10 cellular contexts compared by ENCODE assay signal in genomic region chr4:102564399-102564921, GRCh38.
DNase-seq lines count a peak whose midpoint lies in the region; ATAC-seq, FAIRE-seq and TF ChIP-seq lines count a peak whose summit lies in the region.
"Had no signal": no experiment of that assay in that cellular context is flagged by ENCODE, and none has a peak within 500 bp of the region (broad histone marks: within the 10 kb centered on the region; RNA-seq: fewer than 3 reads in every experiment).

No MANE protein-coding gene starts in this region.

- H3K27me3 ChIP-seq in dorsolateral prefrontal cortex = no peaks in the 10 kb centered on the region

- FAIRE-seq in GM12891 (lab: Jason Lieb, UNC) = peak; percentile 79

- peak overlapping the region; percentile 39 to 92 (median 54) for H3K27ac Mint-ChIP-seq in IgD-negative memory B cell

- TF ChIP-seq CTCF in dorsolateral prefrontal cortex (IDR thresholded peaks at IDR 0.05 in 54 of 56, conservative IDR thresholded peaks at IDR 0.05 in 2 of 56; ENCODE audit: low read depth in 1 of 56, partially characterized antibody in 56 of 56) = no peak

- H3K4me3 ChIP-seq in dorsolateral prefrontal cortex = no peak overlapping the region

- H3K27ac ChIP-seq in epithelial cell of prostate (peak overlapping the region; percentile 38), dorsolateral prefrontal cortex (no peak overlapping the region)

- no peak for TF ChIP-seq POLR2A in GM12891 (IDR thresholded peaks at IDR 0.05; ENCODE audit: low read depth, low read length)

- H3K4me3 Mint-ChIP-seq in IgD-negative memory B cell = peak overlapping the region in 2 of 4 donors; percentile 14 to 39

- ATAC-seq in GM21529 (IDR thresholded peaks at IDR 0.05; ENCODE audit: unreplicated experiment) = peak; percentile 85
- ATAC-seq: Panc1 had no signal

- DNase-seq in GM12891 (ENCODE audit: insufficient read length, low spot score) (peak; percentile 10), epithelial cell of prostate (ENCODE audit: low read depth, low spot score) (peak; percentile 33), Ammon's horn (ENCODE audit: low spot score) (no peak), HuH-7 (ENCODE audit: low spot score) (no peak), dorsolateral prefrontal cortex (no peak), NCI-H1930 (lab: John Stamatoyannopoulos, UW) (no peak)
- DNase-seq: left cardiac atrium had no signal

- H3K9me3 Mint-ChIP-seq in IgD-negative memory B cell = no peaks in the 10 kb centered on the region

- H3K27me3 Mint-ChIP-seq in IgD-negative memory B cell = no peaks in the 10 kb centered on the region

- peaks cover 14% of the 10 kb centered on the region for H3K36me3 Mint-ChIP-seq in IgD-negative memory B cell

- H3K4me1 Mint-ChIP-seq in IgD-negative memory B cell = peaks cover 32 to 43% (median 42%) of the 10 kb centered on the region in 3 donors

- intact Hi-C loops in dorsolateral prefrontal cortex (cut with DNase I) = no loop called here

TF ChIP-seq in GM12891, 5 proteins besides CTCF, POLR2A, EP300 and RAD21:
- TF ChIP-seq POLR2AphosphoS5 (IDR thresholded peaks at IDR 0.05; ENCODE audit: low read depth, low read length) (peak; percentile 57; the same call in 1 of the 2 replicates), TAF1 (IDR thresholded peaks at IDR 0.05; ENCODE audit: low read depth, low read length) (no peak), POU2F2 (IDR thresholded peaks at IDR 0.05; ENCODE audit: low read depth, low read length) (peak; percentile 61), SPI1 (IDR thresholded peaks at IDR 0.05; ENCODE audit: low read depth, low read length) (peak; percentile 99), PAX5 (IDR thresholded peaks at IDR 0.05; ENCODE audit: insufficient read depth, low read length, severe bottlenecking) (no peak)
TF ChIP-seq in GM12891: peak in this region for 3.

Comparison
In these comparisons a context has a peak if more than half of its experiments do, and no peak if none do; other contexts are left out.
1. DNase-seq: peak in GM12891 (single experiment) and epithelial cell of prostate (single experiment); none in Ammon's horn (single experiment), HuH-7 (single experiment), dorsolateral prefrontal cortex (0 of 10) and NCI-H1930 (0 of 2).